ENCODE assay signal across 27 cellular contexts in genomic region chr7:129457101-129457500, GRCh38. TPM values are rescaled to one million over a fixed set of nuclear protein-coding genes. Genes with fewer than 3 reads are reported as not detected.
"Had no signal": no experiment of that assay in that cellular context is flagged by ENCODE, and none has a peak within 500 bp of the region (broad histone marks: within the 10 kb centered on the region; RNA-seq: fewer than 3 reads in every experiment).

No MANE protein-coding gene starts in this region.

- FAIRE-seq: islet of Langerhans had no signal

- ATAC-seq: gastroesophageal sphincter; heart left ventricle; left cardiac atrium; naive thymus-derived CD8-positive, alpha-beta T cell; sciatic nerve; stimulated activated memory B cell treated with anti-CD40 and anti-IgM and Interleukin-4, amounts not matched to agents 10 μg/mL and 1 μg/mL and 100 μg/mL, for 72 hours; stimulated activated naive CD8-positive, alpha-beta T cell treated with anti-CD3 and anti-CD28 coated beads, Interleukin-15, Interleukin-2, amounts not matched to agents 100 U/mL and 50 U/mL, for 24 hours had no signal

- DNase-seq: cortex of kidney; foreskin fibroblast; heart left ventricle; left cardiac atrium; left ventricle myocardium inferior; mammary epithelial cell; mesendoderm; midbrain; naive thymus-derived CD8-positive, alpha-beta T cell; nephron progenitor cell; nucleus accumbens; stimulated activated CD4-positive, alpha-beta T cell treated with anti-CD3 and anti-CD28 coated beads, Interleukin-2, amount 100 ng/mL, for 24 hours; stimulated activated CD4-positive, alpha-beta T cell treated with anti-CD3 and anti-CD28 coated beads, Interleukin-4, amount 100 ng/mL, for 24 hours; stimulated activated naive CD8-positive, alpha-beta T cell treated with anti-CD3 and anti-CD28 coated beads, Interleukin-15, Interleukin-2, amounts not matched to agents 100 U/mL and 50 U/mL, for 24 hours; substantia nigra; testis; tibial artery had no signal

RNA-seq across cellular contexts. Expression of gene SMKR1, which starts 45.2 kb away (rescaled TPM):
- total RNA-seq: gastroesophageal sphincter, hepatocyte, kidney epithelial cell, left cardiac atrium, left ventricle myocardium inferior, osteocyte, right atrium auricular region, skeletal muscle tissue, urinary bladder had no signal
